ENCODE assay signal across 8 cellular contexts in the genomic region with DNA sequence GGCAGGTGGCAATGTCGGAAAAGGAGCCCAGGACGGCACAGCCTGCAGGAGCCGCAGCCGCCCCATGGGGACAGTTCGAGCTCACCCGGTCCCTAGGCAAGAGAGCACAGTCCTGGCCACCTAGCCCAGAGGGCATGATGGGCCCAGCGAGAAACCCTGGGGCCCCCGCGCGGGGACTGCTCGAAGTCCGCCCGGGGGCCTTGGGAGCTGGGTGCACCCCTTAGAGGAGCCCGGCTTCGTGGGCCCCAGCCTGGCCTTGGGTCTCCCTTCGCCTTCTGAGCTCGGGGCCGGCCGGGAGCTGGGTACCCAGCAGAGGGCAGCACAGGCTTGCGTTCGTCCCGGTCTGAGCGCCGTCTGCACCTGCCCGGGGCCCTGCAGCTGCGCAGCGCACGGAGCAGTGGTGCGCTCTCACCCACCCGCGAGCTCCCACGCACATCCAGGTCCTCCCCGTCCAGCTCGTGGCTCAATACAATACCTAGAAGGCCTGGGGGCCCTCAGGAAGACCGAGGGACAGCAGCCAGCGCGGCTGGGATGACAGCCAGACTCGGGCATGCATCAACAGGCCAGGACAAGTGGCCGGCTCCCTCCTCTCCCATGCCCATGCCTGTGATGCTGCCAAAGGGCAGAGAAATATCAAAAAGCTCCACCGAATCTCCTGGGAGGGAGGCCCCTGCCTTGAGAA.
DNase-seq lines count a peak whose midpoint lies in the region; ATAC-seq lines count a peak whose summit lies in the region.

No MANE protein-coding gene starts in this region.

- peaks cover 3% of the 10 kb centered on the region for H3K4me1 Mint-ChIP-seq in activated CD4-positive, alpha-beta T cell treated with anti-CD3 and anti-CD28 coated beads for 36 hours

- in situ Hi-C loops in ACHN (cut with HindIII; ENCODE audit: low pct_ligation_motif_present, low pct_unique_long_range_greater_than_20kb, low sequenced_read_pairs), result no loop called here

- H3K4me3 Mint-ChIP-seq in activated CD4-positive, alpha-beta T cell treated with anti-CD3 and anti-CD28 coated beads for 36 hours, result peak overlapping the region; percentile 38

- peaks cover 34% of the 10 kb centered on the region for H3K27me3 Mint-ChIP-seq in activated CD4-positive, alpha-beta T cell treated with anti-CD3 and anti-CD28 coated beads for 36 hours

- H3K9me3 Mint-ChIP-seq in activated CD4-positive, alpha-beta T cell treated with anti-CD3 and anti-CD28 coated beads for 36 hours (ENCODE audit: low read depth), result no peaks in the 10 kb centered on the region

- no peak overlapping the region for H3K27ac Mint-ChIP-seq in activated CD4-positive, alpha-beta T cell treated with anti-CD3 and anti-CD28 coated beads for 36 hours

- intact Hi-C loops in activated CD4-positive, alpha-beta T cell treated with anti-CD3 and anti-CD28 coated beads for 36 hours (cut with DNase I, micrococcal nuclease), result loop anchor here (1.0 kb wide), 2 partner anchors 289 to 302 kb away; no protein-coding TSS in a partner anchor

- ATAC-seq in GM18867 (IDR thresholded peaks at IDR 0.05; ENCODE audit: unreplicated experiment), result peak; percentile 90
- ATAC-seq in HG03097 (IDR thresholded peaks at IDR 0.05; ENCODE audit: low FRiP score, unreplicated experiment), result peak; percentile 88
- peak; percentile 97 for ATAC-seq in activated CD4-positive, alpha-beta T cell treated with anti-CD3 and anti-CD28 coated beads for 36 hours

- POLR2A ChIA-PET in activated CD4-positive, alpha-beta T cell treated with anti-CD3 and anti-CD28 coated beads for 36 hours (lab: Charles Lee), result interaction anchor here (0.5 kb wide), 1 partner anchor 590 kb away, joined by 6 read pairs; no protein-coding TSS in a partner anchor

- CTCF ChIA-PET in activated CD4-positive, alpha-beta T cell treated with anti-CD3 and anti-CD28 coated beads for 36 hours (lab: Charles Lee), result interaction anchor here (0.6 to 14.3 kb wide), 47 partner anchors 9 to 729 kb away, joined by 3 to 298 read pairs (median 4); a partner anchor contains a TSS

- DNase-seq in ACHN, result peak; percentile 61
- DNase-seq in NCI-H2196 treated with DMSO at 0.1 percent for 48 hours (lab: John Stamatoyannopoulos, UW; ENCODE audit: unreplicated experiment), result peak; percentile 89
- peak; percentile 88 for DNase-seq in activated CD4-positive, alpha-beta T cell treated with anti-CD3 and anti-CD28 coated beads for 36 hours
- DNase-seq in cerebellum (ENCODE audit: low spot score), result peak; percentile 73
- DNase-seq in left kidney (ENCODE audit: low read depth, low spot score), result peak; percentile 89
- peak; percentile 75 for DNase-seq in stimulated activated CD4-positive, alpha-beta T cell treated with anti-CD3 and anti-CD28 coated beads, Interleukin-4, amount 100 ng/mL, for 1 hour

- H3K36me3 Mint-ChIP-seq in activated CD4-positive, alpha-beta T cell treated with anti-CD3 and anti-CD28 coated beads for 36 hours (ENCODE audit: low read depth), result no peaks in the 10 kb centered on the region

Comparison
In these comparisons a context has a peak if more than half of its experiments do, and no peak if none do; other contexts are left out.
1. Peak in every context shown above with its lines: DNase-seq and ATAC-seq.